8 cellular contexts compared by ENCODE assay signal in the genomic region with DNA sequence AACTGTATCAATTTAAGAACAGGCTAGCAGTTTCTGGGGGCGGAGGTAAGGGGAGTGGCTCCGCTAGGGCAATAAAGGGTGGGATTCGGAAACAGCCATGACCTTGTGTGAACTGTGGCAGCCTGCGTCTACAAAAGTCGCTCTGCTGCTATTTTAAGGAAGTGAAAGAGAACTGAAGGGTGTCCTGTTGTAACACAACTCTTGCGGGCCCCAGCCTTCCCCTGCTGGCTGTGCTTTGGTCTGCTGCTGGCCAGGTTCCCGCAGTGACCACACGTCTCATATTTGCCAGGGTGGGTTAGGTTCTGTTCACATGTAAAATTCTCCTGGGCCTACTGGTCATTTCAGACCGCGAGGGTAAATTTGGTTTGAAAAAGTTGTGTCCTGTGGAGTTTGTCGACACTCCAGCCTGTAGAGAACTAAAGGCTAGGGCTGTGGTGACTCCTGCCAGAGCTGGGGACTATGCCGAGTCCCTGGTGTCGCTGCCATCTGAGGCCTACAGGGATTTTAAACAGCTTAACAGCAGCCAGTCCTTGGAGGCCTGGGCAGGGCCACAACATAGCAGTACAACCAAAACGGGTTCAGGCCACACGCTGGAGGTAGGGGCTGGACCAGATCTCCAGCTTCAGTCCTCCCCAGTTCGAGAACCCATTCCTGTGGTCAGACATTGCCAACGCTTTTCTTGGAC. TPM values are rescaled to one million over a fixed set of nuclear protein-coding genes. Genes with fewer than 3 reads are reported as not detected.
DNase-seq lines count a peak whose midpoint lies in the region; ATAC-seq and TF ChIP-seq lines count a peak whose summit lies in the region.

No MANE protein-coding gene starts in this region.

- no peaks in the 10 kb centered on the region for H4K20me1 ChIP-seq in OCI-LY1 (ENCODE audit: insufficient read depth, low read length)

- H3K36me3 ChIP-seq in OCI-LY1 (ENCODE audit: insufficient read depth, low read length) (no peaks in the 10 kb centered on the region), liver (ENCODE audit: control insufficient read depth in 4 of 4, insufficient read depth in 3 of 4, low read depth in 1 of 4, low read length in 3 of 4) (no peaks in the 10 kb centered on the region)

- DNase-seq in activated naive CD4-positive, alpha-beta T cell treated with anti-CD3 and anti-CD28 coated beads, Interleukin-2, amount 10 ng/mL, durations not matched to agents 7 days and 5 days = peak; percentile 44
- no peak for DNase-seq in activated naive CD4-positive, alpha-beta T cell (lab: John Stamatoyannopoulos, UW)
- DNase-seq in chondrocyte (ENCODE audit: low spot score) = no peak
- peak; percentile 55 for DNase-seq in superior temporal gyrus (ENCODE audit: extremely low spot score)
- DNase-seq in NCI-H146 (lab: John Stamatoyannopoulos, UW) = no peak

- H3K79me2 ChIP-seq in OCI-LY1 (ENCODE audit: insufficient read depth, low read length) = peaks cover 16% of the 10 kb centered on the region; the same call in 1 of the 2 replicates

- TF ChIP-seq CTCF in OCI-LY1 (IDR thresholded peaks at IDR 0.05; ENCODE audit: low read length) = no peak
- no peak for TF ChIP-seq CTCF in chondrocyte (IDR thresholded peaks at IDR 0.05)
- TF ChIP-seq CTCF in liver (IDR thresholded peaks at IDR 0.05; ENCODE audit: low read depth, low read length, missing input control) = no peak

- H3K4me1 ChIP-seq in OCI-LY1 (ENCODE audit: insufficient read depth, low read length, severe bottlenecking) = peaks cover 51% of the 10 kb centered on the region
- H3K4me1 ChIP-seq in liver (ENCODE audit: control insufficient read depth in 4 of 4, insufficient read depth in 4 of 4, low read length in 3 of 4) = peaks cover 13 to 51% (median 37%) of the 10 kb centered on the region in 4 donors

- no peak overlapping the region for H2AFZ ChIP-seq in OCI-LY1 (ENCODE audit: low read length)

- H3K9ac ChIP-seq in OCI-LY1 (ENCODE audit: low read length) = peak overlapping the region; percentile 89
- H3K9ac ChIP-seq in liver (ENCODE audit: low read depth in 1 of 2, low read length in 2 of 2) = peak overlapping the region; percentile 53 to 87

- WGBS in liver = 10% methylated on average over 17 of the region's 17 CpGs

- CTCF ChIA-PET in activated naive CD4-positive, alpha-beta T cell treated with anti-CD3 and anti-CD28 coated beads, Interleukin-2, amount 10 ng/mL, durations not matched to agents 7 days and 5 days (lab: Charles Lee) = interaction anchor here (0.8 to 5.8 kb wide), 22 partner anchors 8 to 179 kb away, joined by 3 to 43 read pairs (median 5); no protein-coding TSS in a partner anchor

- TF ChIP-seq RAD21 in liver (IDR thresholded peaks at IDR 0.05) = no peak

- H3K27ac Mint-ChIP-seq in activated naive CD4-positive, alpha-beta T cell treated with anti-CD3 and anti-CD28 coated beads, Interleukin-2, amount 10 ng/mL, durations not matched to agents 7 days and 5 days = peak overlapping the region; percentile 92
- peak overlapping the region; percentile 89 for H3K27ac Mint-ChIP-seq in chondrocyte (ENCODE audit: unreplicated experiment)

- peak overlapping the region; percentile 83 for H3K4me2 ChIP-seq in OCI-LY1 (ENCODE audit: low read length)

- H3K4me3 Mint-ChIP-seq in activated naive CD4-positive, alpha-beta T cell treated with anti-CD3 and anti-CD28 coated beads, Interleukin-2, amount 10 ng/mL, durations not matched to agents 7 days and 5 days = peak overlapping the region; percentile 92
- peak overlapping the region; percentile 85 for H3K4me3 Mint-ChIP-seq in chondrocyte (ENCODE audit: unreplicated experiment)

- no peaks in the 10 kb centered on the region for H3K27me3 ChIP-seq in OCI-LY1 (ENCODE audit: insufficient read depth, low read length)
- no peaks in the 10 kb centered on the region for H3K27me3 ChIP-seq in liver (ENCODE audit: control insufficient read depth in 4 of 4, insufficient read depth in 4 of 4, low read length in 3 of 4)

- H3F3A ChIP-seq in OCI-LY1 (ENCODE audit: insufficient read depth, low read length) = 0 out of 2 replicates have a peak, but pooled peaks cover 4% of the 10 kb centered on the region

- H3K9me3 ChIP-seq in OCI-LY1 (ENCODE audit: low read length) (no peaks in the 10 kb centered on the region), liver (ENCODE audit: control insufficient read depth in 4 of 4, low read length in 3 of 4) (no peaks in the 10 kb centered on the region)

- H3K4me3 ChIP-seq in OCI-LY1 (ENCODE audit: low read depth, low read length, poor library complexity, severe bottlenecking) (peak overlapping the region; percentile 89), liver (ENCODE audit: low read depth in 1 of 3, low read length in 3 of 3) (peak overlapping the region; percentile 40 to 88 (median 77))

- H3K4me1 Mint-ChIP-seq in activated naive CD4-positive, alpha-beta T cell treated with anti-CD3 and anti-CD28 coated beads, Interleukin-2, amount 10 ng/mL, durations not matched to agents 7 days and 5 days = peaks cover 55% of the 10 kb centered on the region
- peaks cover 23% of the 10 kb centered on the region for H3K4me1 Mint-ChIP-seq in chondrocyte (ENCODE audit: low read depth)

- H3K9me2 ChIP-seq in OCI-LY1 (ENCODE audit: low read depth, low read length) = no peaks in the 10 kb centered on the region

- peak; percentile 58 for ATAC-seq in HG02678 (IDR thresholded peaks at IDR 0.05; ENCODE audit: unreplicated experiment)

- H3K27ac ChIP-seq in OCI-LY1 (ENCODE audit: low read depth, low read length, poor library complexity, severe bottlenecking) = peak overlapping the region; percentile 92
- peak overlapping the region; percentile 82 to 87 for H3K27ac ChIP-seq in liver (ENCODE audit: low read depth in 1 of 2, low read length in 2 of 2)

- H3K36me3 Mint-ChIP-seq in activated naive CD4-positive, alpha-beta T cell treated with anti-CD3 and anti-CD28 coated beads, Interleukin-2, amount 10 ng/mL, durations not matched to agents 7 days and 5 days = peaks cover 14% of the 10 kb centered on the region
- H3K36me3 Mint-ChIP-seq in chondrocyte (ENCODE audit: low read depth) = no peaks in the 10 kb centered on the region

- no peaks in the 10 kb centered on the region for H3K9me3 Mint-ChIP-seq in activated naive CD4-positive, alpha-beta T cell treated with anti-CD3 and anti-CD28 coated beads, Interleukin-2, amount 10 ng/mL, durations not matched to agents 7 days and 5 days
- no peaks in the 10 kb centered on the region for H3K9me3 Mint-ChIP-seq in chondrocyte (ENCODE audit: low read depth)

- H3K27me3 Mint-ChIP-seq in activated naive CD4-positive, alpha-beta T cell treated with anti-CD3 and anti-CD28 coated beads, Interleukin-2, amount 10 ng/mL, durations not matched to agents 7 days and 5 days = peaks cover 41% of the 10 kb centered on the region
- H3K27me3 Mint-ChIP-seq in chondrocyte (ENCODE audit: low read depth) = peaks cover 3% of the 10 kb centered on the region

TF ChIP-seq in liver, 16 proteins besides CTCF, POLR2A, EP300 and RAD21 (continues in another document):
- TF ChIP-seq SP1 (IDR thresholded peaks at IDR 0.05) (peak; percentile 42), JUND (IDR thresholded peaks at IDR 0.05) (no peak), GABPA (IDR thresholded peaks at IDR 0.05 in 1 of 2, conservative IDR thresholded peaks at IDR 0.05 in 1 of 2) (no peak), TAF1 (conservative IDR thresholded peaks at IDR 0.05) (no peak), HNF4A (conservative IDR thresholded peaks at IDR 0.05) (no peak), EGR1 (IDR thresholded peaks at IDR 0.05; ENCODE audit: low read depth in 2 of 2) (no peak), YY1 (IDR thresholded peaks at IDR 0.05) (peak; percentile 37), HNF4G (IDR thresholded peaks at IDR 0.05) (no peak), NR2F2 (IDR thresholded peaks at IDR 0.05) (peak; percentile 71), FOXA1 (IDR thresholded peaks at IDR 0.05) (no peak), FOXA2 (IDR thresholded peaks at IDR 0.05) (no peak)
- TF ChIP-seq, protein P1, sequence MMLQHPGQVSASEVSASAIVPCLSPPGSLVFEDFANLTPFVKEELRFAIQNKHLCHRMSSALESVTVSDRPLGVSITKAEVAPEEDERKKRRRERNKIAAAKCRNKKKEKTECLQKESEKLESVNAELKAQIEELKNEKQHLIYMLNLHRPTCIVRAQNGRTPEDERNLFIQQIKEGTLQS (IDR thresholded peaks at IDR 0.05) = no peak
- TF ChIP-seq, protein P2, sequence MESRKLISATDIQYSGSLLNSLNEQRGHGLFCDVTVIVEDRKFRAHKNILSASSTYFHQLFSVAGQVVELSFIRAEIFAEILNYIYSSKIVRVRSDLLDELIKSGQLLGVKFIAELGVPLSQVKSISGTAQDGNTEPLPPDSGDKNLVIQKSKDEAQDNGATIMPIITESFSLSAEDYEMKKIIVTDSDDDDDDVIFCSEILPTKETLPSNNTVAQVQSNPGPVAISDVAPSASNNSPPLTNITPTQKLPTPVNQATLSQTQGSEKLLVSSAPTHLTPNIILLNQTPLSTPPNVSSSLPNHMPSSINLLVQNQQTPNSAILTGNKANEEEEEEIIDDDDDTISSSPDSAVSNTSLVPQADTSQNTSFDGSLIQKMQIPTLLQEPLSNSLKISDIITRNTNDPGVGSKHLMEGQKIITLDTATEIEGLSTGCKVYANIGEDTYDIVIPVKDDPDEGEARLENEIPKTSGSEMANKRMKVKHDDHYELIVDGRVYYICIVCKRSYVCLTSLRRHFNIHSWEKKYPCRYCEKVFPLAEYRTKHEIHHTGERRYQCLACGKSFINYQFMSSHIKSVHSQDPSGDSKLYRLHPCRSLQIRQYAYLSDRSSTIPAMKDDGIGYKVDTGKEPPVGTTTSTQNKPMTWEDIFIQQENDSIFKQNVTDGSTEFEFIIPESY (IDR thresholded peaks at IDR 0.05) = no peak
- TF ChIP-seq, protein P3, sequence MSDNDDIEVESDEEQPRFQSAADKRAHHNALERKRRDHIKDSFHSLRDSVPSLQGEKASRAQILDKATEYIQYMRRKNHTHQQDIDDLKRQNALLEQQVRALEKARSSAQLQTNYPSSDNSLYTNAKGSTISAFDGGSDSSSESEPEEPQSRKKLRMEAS (IDR thresholded peaks at IDR 0.05) = no peak

RNA-seq across cellular contexts. Expression of a gene that starts 1.1 kb away (rescaled TPM):
- total RNA-seq in chondrocyte (86.4 to 120 TPM (median 90.8 TPM) in 3 replicates), liver (10 to 100 TPM; 23.1 to 80.0 TPM)
- 10 to 100 TPM; 19.6 to 23.3 TPM for polyA plus RNA-seq in liver

RNA-seq across cellular contexts. Expression of a gene that starts 27.4 kb away (rescaled TPM):
- total RNA-seq in chondrocyte = 11.1 to 69.3 TPM (median 12.3 TPM) in 3 replicates
- total RNA-seq in liver = 1 to 10 TPM; 2.8 TPM
- polyA plus RNA-seq in liver = 1 to 10 TPM; 2.9 to 4.2 TPM

Comparison
In these comparisons a context has a peak if more than half of its experiments do, and no peak if none do; other contexts are left out.
1. DNase-seq: peak in activated naive CD4-positive, alpha-beta T cell treated with anti-CD3 and anti-CD28 coated beads, Interleukin-2, amount 10 ng/mL, durations not matched to agents 7 days and 5 days (single experiment) and superior temporal gyrus (single experiment); none in activated naive CD4-positive, alpha-beta T cell (0 of 4), chondrocyte (single experiment) and NCI-H146 (single experiment).